22 cellular contexts compared by ENCODE assay signal in genomic region chr3:116852801-116853200, GRCh38.
DNase-seq lines count a peak whose midpoint lies in the region; ATAC-seq, FAIRE-seq and TF ChIP-seq lines count a peak whose summit lies in the region.
"Had no signal": no experiment of that assay in that cellular context is flagged by ENCODE, and none has a peak within 500 bp of the region (broad histone marks: within the 10 kb centered on the region; RNA-seq: fewer than 3 reads in every experiment).

No MANE protein-coding gene starts in this region.

- CTCF ChIA-PET in H1 (lab: Charles Lee; ENCODE audit: partially characterized antibody), result interaction anchor here (1.0 to 4.1 kb wide), 3 partner anchors 12 to 148 kb away, joined by 3 to 16 read pairs (median 4); no protein-coding TSS in a partner anchor

- H4K8ac ChIP-seq in H9 (replicated peaks; ENCODE audit: insufficient read length, low read depth, low read length) (no peak overlapping the region), H1 (ENCODE audit: extremely low read depth, insufficient read depth, low read length) (no peak overlapping the region), neuronal stem cell (ENCODE audit: low read depth, low read length) (no peak overlapping the region)

- H2AK5ac ChIP-seq in H9 (ENCODE audit: insufficient read length, low read length), result no peak overlapping the region
- H2AK5ac ChIP-seq in H1 (ENCODE audit: low read depth, low read length), result no peak overlapping the region
- no peak overlapping the region for H2AK5ac ChIP-seq in neuronal stem cell (ENCODE audit: low read depth, low read length)

- H3K4me2 ChIP-seq in H9 (ENCODE audit: insufficient read depth, insufficient read length, low read length) (no peak overlapping the region), H1 (ENCODE audit: insufficient read depth in 1 of 2, low read depth in 2 of 2, low read length in 2 of 2) (no peak overlapping the region), neuronal stem cell (ENCODE audit: insufficient read depth, low read length, poor library complexity, severe bottlenecking) (no peak overlapping the region)
- H3K4me2 ChIP-seq: A549; BLaER1 treated with 17β-estradiol and CSF1 and Interleukin-3, amounts not matched to agents 10 nM and 100 nM had no signal

- H3K79me2 ChIP-seq in H9 (ENCODE audit: insufficient read depth, low read length), result no peaks in the 10 kb centered on the region
- no peaks in the 10 kb centered on the region for H3K79me2 ChIP-seq in H1 (ENCODE audit: control insufficient read depth in 1 of 2, insufficient read depth in 2 of 2, low read length in 2 of 2)

- ATAC-seq in GM21367 (IDR thresholded peaks at IDR 0.05; ENCODE audit: unreplicated experiment), result no peak
- ATAC-seq: A549; CD8-positive, alpha-beta T cell had no signal

- intact Hi-C loops in posterior vena cava (cut with DNase I), result loop anchor here in 1 of 2 donors (1.0 kb wide), 1 partner anchor 18 kb away; no protein-coding TSS in a partner anchor
- intact Hi-C loops in activated T-helper 2 cell treated with anti-CD3 and anti-CD28 coated beads, Interferon-gamma antibody, Interleukin-2, Interleukin-4, amounts not matched to agents 10 μg/mL and 5 μg/mL and 100 μg/mL, durations not matched to agents 14 hours and 24 hours and 36 hours (cut with micrococcal nuclease), result no loop called here

- H3K4me3 ChIP-seq in H1 (ENCODE audit: extremely low read depth in 1 of 4, insufficient read depth in 2 of 4, low read depth in 3 of 4, low read length in 4 of 4), result no peak overlapping the region
- H3K4me3 ChIP-seq in neuronal stem cell (ENCODE audit: low read length in 2 of 2), result no peak overlapping the region
- H3K4me3 ChIP-seq: A549; BLaER1 treated with 17β-estradiol and CSF1 and Interleukin-3, amounts not matched to agents 10 nM and 100 nM had no signal

- H3K27me3 Mint-ChIP-seq in H9 (ENCODE audit: low read depth), result no peaks in the 10 kb centered on the region
- H3K27me3 Mint-ChIP-seq in activated T-helper 2 cell treated with anti-CD3 and anti-CD28 coated beads, Interferon-gamma antibody, Interleukin-2, Interleukin-4, amounts not matched to agents 10 μg/mL and 5 μg/mL and 100 μg/mL, durations not matched to agents 14 hours and 24 hours and 36 hours (ENCODE audit: low read depth), result no peaks in the 10 kb centered on the region
- H3K27me3 Mint-ChIP-seq: CD4-positive, alpha-beta T cell had no signal

- H3K27ac ChIP-seq in H9 (ENCODE audit: insufficient read length, low read depth, low read length) (no peak overlapping the region), H1 (ENCODE audit: low read depth, low read length) (no peak overlapping the region), neuronal stem cell (replicated peaks; ENCODE audit: low read length) (no peak overlapping the region)
- H3K27ac ChIP-seq: 22Rv1; A549; BLaER1 treated with 17β-estradiol and CSF1 and Interleukin-3, amounts not matched to agents 10 nM and 100 nM; C4-2B had no signal

- TF ChIP-seq EP300 in H1 (IDR thresholded peaks at IDR 0.05; ENCODE audit: borderline replicate concordance in 1 of 2, low read depth in 2 of 2, low read length in 2 of 2), result no peak

- H4K91ac ChIP-seq in H9 (ENCODE audit: insufficient read length, low read depth, low read length) (no peak overlapping the region), H1 (replicated peaks; ENCODE audit: insufficient read length, low read length) (no peak overlapping the region), neuronal stem cell (ENCODE audit: low read depth, low read length, poor library complexity) (no peak overlapping the region)

- H3K23me2 ChIP-seq in H9 (ENCODE audit: insufficient read length, low read depth, low read length, poor library complexity, severe bottlenecking) (no peaks in the 10 kb centered on the region), H1 (ENCODE audit: low read depth, low read length) (no peaks in the 10 kb centered on the region)

- no peak for FAIRE-seq in H1 (lab: Jason Lieb, UNC)
- FAIRE-seq: A549, D721Med, G401.6, GM12891, GM19239 had no signal

- no peak for TF ChIP-seq POLR2A in H1 (IDR thresholded peaks at IDR 0.05; ENCODE audit: control extremely low read depth in 1 of 2, low read depth in 2 of 2, low read length in 2 of 2)

- H3K14ac ChIP-seq in H9 (ENCODE audit: insufficient read depth, low read length) (no peak overlapping the region), H1 (ENCODE audit: insufficient read length) (no peak overlapping the region), neuronal stem cell (ENCODE audit: low read length) (no peak overlapping the region)

- H3K4me1 Mint-ChIP-seq in H9, result peaks cover 41 to 54% of the 10 kb centered on the region in 2 experiments
- H3K4me1 Mint-ChIP-seq in activated T-helper 2 cell treated with anti-CD3 and anti-CD28 coated beads, Interferon-gamma antibody, Interleukin-2, Interleukin-4, amounts not matched to agents 10 μg/mL and 5 μg/mL and 100 μg/mL, durations not matched to agents 14 hours and 24 hours and 36 hours (ENCODE audit: low read depth), result no peaks in the 10 kb centered on the region
- H3K4me1 Mint-ChIP-seq: B cell had no signal

- H3T11ph ChIP-seq in H9 (ENCODE audit: low read length), result no peak overlapping the region

- H3K56ac ChIP-seq in H9 (ENCODE audit: insufficient read length, low read depth, low read length) (no peak overlapping the region), H1 (replicated peaks; ENCODE audit: insufficient read length, low read depth, low read length) (no peak overlapping the region)

- H3K9me3 Mint-ChIP-seq in H9, result peaks cover 11 to 12% of the 10 kb centered on the region in 2 experiments
- no peaks in the 10 kb centered on the region for H3K9me3 Mint-ChIP-seq in activated T-helper 2 cell treated with anti-CD3 and anti-CD28 coated beads, Interferon-gamma antibody, Interleukin-2, Interleukin-4, amounts not matched to agents 10 μg/mL and 5 μg/mL and 100 μg/mL, durations not matched to agents 14 hours and 24 hours and 36 hours
- H3K9me3 Mint-ChIP-seq: CD8-positive, alpha-beta T cell had no signal

- no peak overlapping the region for H2BK12ac ChIP-seq in H9 (ENCODE audit: insufficient read length, low read depth, low read length)
- peak overlapping the region; percentile 4; the same call in 1 of the 2 replicates for H2BK12ac ChIP-seq in H1 (ENCODE audit: low read depth, low read length)
- no peak overlapping the region for H2BK12ac ChIP-seq in neuronal stem cell (ENCODE audit: low read length)

- H3K4me1 ChIP-seq in H9 (ENCODE audit: insufficient read depth, low read length) (peaks cover 10% of the 10 kb centered on the region), H1 (replicated peaks in 1 of 4; ENCODE audit: control insufficient read depth in 3 of 4, insufficient read depth in 4 of 4, low read length in 3 of 4) (peaks cover 0 to 9% (median 6%) of the 10 kb centered on the region in 4 experiments; a peak in 4 of 7 replicates), neuronal stem cell (ENCODE audit: control insufficient read depth in 2 of 2, insufficient read depth in 1 of 2, low read depth in 1 of 2, low read length in 2 of 2) (peaks cover 0 to 7% of the 10 kb centered on the region in 2 donors)
- H3K4me1 ChIP-seq: A549, Caco-2 had no signal

- H3K9ac ChIP-seq in H9 (ENCODE audit: extremely low read depth, insufficient read length, low read length) (no peak overlapping the region), H1 (replicated peaks in 1 of 4; ENCODE audit: extremely low read depth in 1 of 4, low read depth in 3 of 4, low read length in 3 of 4) (no peak overlapping the region), neuronal stem cell (ENCODE audit: low read depth, low read length, poor library complexity) (no peak overlapping the region)
- H3K9ac ChIP-seq: BLaER1 treated with 17β-estradiol and CSF1 and Interleukin-3, amounts not matched to agents 10 nM and 100 nM had no signal

- H2BK15ac ChIP-seq in H9 (ENCODE audit: low read depth, low read length) (no peak overlapping the region), H1 (ENCODE audit: low read length) (no peak overlapping the region), neuronal stem cell (ENCODE audit: low read length) (no peak overlapping the region)

- H3K9me3 ChIP-seq in H9 (ENCODE audit: control insufficient read depth, low read depth, low read length) (no peaks in the 10 kb centered on the region), H1 (ENCODE audit: insufficient read depth in 2 of 2, low read depth in 1 of 2, low read length in 1 of 2) (peaks cover 0 to 4% of the 10 kb centered on the region in 2 experiments; a peak in 1 of 4 replicates), neuronal stem cell (replicated peaks in 1 of 2; ENCODE audit: control insufficient read depth in 2 of 2, insufficient read depth in 1 of 2, low read depth in 1 of 2, low read length in 2 of 2) (no peaks in the 10 kb centered on the region)
- H3K9me3 ChIP-seq: A549, Caco-2 had no signal

- no peaks in the 10 kb centered on the region for H3K79me1 ChIP-seq in H9 (ENCODE audit: insufficient read depth, low read depth, low read length, poor library complexity, severe bottlenecking)
- no peaks in the 10 kb centered on the region for H3K79me1 ChIP-seq in H1 (ENCODE audit: low read depth, low read length)
- H3K79me1 ChIP-seq in neuronal stem cell (ENCODE audit: low read depth, low read length), result no peaks in the 10 kb centered on the region

- H2BK20ac ChIP-seq in H9 (ENCODE audit: low read depth, low read length, poor library complexity, severe bottlenecking), result no peak overlapping the region
- peak overlapping the region; percentile 4; the same call in 1 of the 2 replicates for H2BK20ac ChIP-seq in H1 (ENCODE audit: low read length)

- H3K36me3 ChIP-seq in H1 (ENCODE audit: control insufficient read depth in 2 of 4, insufficient read depth in 4 of 4, low read length in 3 of 4) (peaks cover 0 to 6% (median 2%) of the 10 kb centered on the region in 4 experiments; a peak in 2 of 8 replicates), neuronal stem cell (replicated peaks in 1 of 2; ENCODE audit: control insufficient read depth in 2 of 2, insufficient read depth in 2 of 2, low read length in 2 of 2) (no peaks in the 10 kb centered on the region)
- H3K36me3 ChIP-seq: BLaER1 treated with 17β-estradiol and CSF1 and Interleukin-3, amounts not matched to agents 10 nM and 100 nM had no signal

- H4K5ac ChIP-seq in H9 (ENCODE audit: insufficient read length, low read depth, low read length) (no peak overlapping the region), H1 (ENCODE audit: insufficient read length, low read depth, low read length) (no peak overlapping the region)

- H2BK5ac ChIP-seq in H9 (ENCODE audit: insufficient read length, low read length) (no peak overlapping the region), H1 (ENCODE audit: low read depth, low read length) (no peak overlapping the region), neuronal stem cell (ENCODE audit: low read length) (no peak overlapping the region)

- peaks cover 11 to 14% (median 12%) of the 10 kb centered on the region in 3 experiments for H3K36me3 Mint-ChIP-seq in H9 (ENCODE audit: insufficient read depth in 1 of 3, low read depth in 3 of 3)
- no peaks in the 10 kb centered on the region for H3K36me3 Mint-ChIP-seq in activated T-helper 2 cell treated with anti-CD3 and anti-CD28 coated beads, Interferon-gamma antibody, Interleukin-2, Interleukin-4, amounts not matched to agents 10 μg/mL and 5 μg/mL and 100 μg/mL, durations not matched to agents 14 hours and 24 hours and 36 hours (ENCODE audit: low read depth)
- H3K36me3 Mint-ChIP-seq: CD8-positive, alpha-beta T cell had no signal

- H3K18ac ChIP-seq in H9 (ENCODE audit: insufficient read length, low read depth, low read length) (no peak overlapping the region), H1 (ENCODE audit: extremely low read depth, low read length) (no peak overlapping the region; the same call in 1 of the 2 replicates), neuronal stem cell (ENCODE audit: low read length) (no peak overlapping the region)

- H2AFZ ChIP-seq in H9 (ENCODE audit: low read length) (no peak overlapping the region), H1 (ENCODE audit: low read length) (peak overlapping the region; percentile 82), neuronal stem cell (ENCODE audit: low read length) (peak overlapping the region; percentile 66)

- DNase-seq in H9 (no peak), H1 (ENCODE audit: low read depth in 1 of 2, low spot score in 2 of 2) (no peak), neuronal stem cell (ENCODE audit: low spot score) (no peak), posterior vena cava (ENCODE audit: low spot score) (no peak)
- no peak for DNase-seq in activated T-helper 2 cell treated with anti-CD3 and anti-CD28 coated beads, Interferon-gamma antibody, Interleukin-2, Interleukin-4, amounts not matched to agents 10 μg/mL and 5 μg/mL and 100 μg/mL, durations not matched to agents 14 hours and 24 hours and 36 hours (ENCODE audit: low spot score)
- DNase-seq: AML-193; Caco-2; Calu3; CD4-positive, alpha-beta T cell; CD8-positive, alpha-beta T cell; DMS79 treated with DMSO at 0.1 percent for 48 hours; GF-D8 had no signal

- peak overlapping the region in 2 of 3 experiments; percentile 55 to 85; a peak in 5 of 7 replicates for H3K27ac Mint-ChIP-seq in H9
- H3K27ac Mint-ChIP-seq in activated T-helper 2 cell treated with anti-CD3 and anti-CD28 coated beads, Interferon-gamma antibody, Interleukin-2, Interleukin-4, amounts not matched to agents 10 μg/mL and 5 μg/mL and 100 μg/mL, durations not matched to agents 14 hours and 24 hours and 36 hours, result no peak overlapping the region
- H3K27ac Mint-ChIP-seq: B cell; CD4-positive, alpha-beta T cell; CD8-positive, alpha-beta T cell had no signal

- TF ChIP-seq CTCF in H9 (conservative IDR thresholded peaks at IDR 0.05), result no peak
- no peak for TF ChIP-seq CTCF in H1 (IDR thresholded peaks at IDR 0.05; ENCODE audit: control extremely low read depth in 1 of 3, insufficient read depth in 1 of 3, low read depth in 1 of 3, low read length in 3 of 3)

- WGBS in H9 (ENCODE audit: extremely low coverage, insufficient read length, low lambda C conversion rate), result no CpG with 5 or more reads among the region's 5 CpGs
- 86% methylated on average over 5 of the region's 5 CpGs; no CpG with 5 or more reads in 1 of the 2 experiments for WGBS in H1 (ENCODE audit: extremely low coverage in 1 of 2, insufficient coverage in 1 of 2, insufficient read length in 1 of 2, insufficient replicate concordance in 2 of 2, low coverage in 1 of 2, low lambda C conversion rate in 2 of 2, missing lambda C conversion rate in 1 of 2), 2 experiments
- WGBS in neuronal stem cell (ENCODE audit: extremely low coverage in 2 of 2, insufficient read length in 2 of 2, insufficient replicate concordance in 1 of 2), 2 donors, result no CpG with 5 or more reads among the region's 5 CpGs

- H3K23ac ChIP-seq in H9 (ENCODE audit: insufficient read length, low read depth, low read length), result no peak overlapping the region
- no peak overlapping the region for H3K23ac ChIP-seq in H1 (ENCODE audit: insufficient read length)
- H3K23ac ChIP-seq in neuronal stem cell (ENCODE audit: low read depth, low read length, poor library complexity), result no peak overlapping the region

- H3K4ac ChIP-seq in H9 (ENCODE audit: low read depth, low read length) (no peak overlapping the region), H1 (replicated peaks; ENCODE audit: insufficient read length, low read depth, low read length) (peak overlapping the region; percentile 69), neuronal stem cell (ENCODE audit: low read length) (no peak overlapping the region)

- H3K27me3 ChIP-seq in H9 (ENCODE audit: insufficient read depth, low read length), result no peaks in the 10 kb centered on the region
- peaks cover 0 to 1% (median 0%) of the 10 kb centered on the region in 4 experiments; a peak in 1 of 7 replicates for H3K27me3 ChIP-seq in H1 (replicated peaks in 1 of 4; ENCODE audit: control insufficient read depth in 3 of 4, extremely low read depth in 1 of 4, insufficient read depth in 3 of 4, low read length in 3 of 4)
- no peaks in the 10 kb centered on the region for H3K27me3 ChIP-seq in neuronal stem cell (ENCODE audit: control insufficient read depth in 3 of 3, insufficient read depth in 3 of 3, low read depth in 1 of 3, low read length in 3 of 3)
- H3K27me3 ChIP-seq: BLaER1 treated with 17β-estradiol and CSF1 and Interleukin-3, amounts not matched to agents 10 nM and 100 nM had no signal

- no peak for TF ChIP-seq RAD21 in H1 (IDR thresholded peaks at IDR 0.05 in 1 of 2, conservative IDR thresholded peaks at IDR 0.05 in 1 of 2; ENCODE audit: low read depth in 2 of 2, low read length in 2 of 2)

- H2BK120ac ChIP-seq in H9 (ENCODE audit: low read depth, low read length, poor library complexity, severe bottlenecking) (no peak overlapping the region), H1 (replicated peaks; ENCODE audit: low read depth, low read length) (no peak overlapping the region), neuronal stem cell (ENCODE audit: low read depth, low read length) (no peak overlapping the region)

- POLR2A ChIA-PET in H1 (lab: Charles Lee; ENCODE audit: partially characterized antibody), result no interaction called here

- H3K4me3 Mint-ChIP-seq in H9, result no peak overlapping the region
- H3K4me3 Mint-ChIP-seq in activated T-helper 2 cell treated with anti-CD3 and anti-CD28 coated beads, Interferon-gamma antibody, Interleukin-2, Interleukin-4, amounts not matched to agents 10 μg/mL and 5 μg/mL and 100 μg/mL, durations not matched to agents 14 hours and 24 hours and 36 hours (ENCODE audit: low read depth), result no peak overlapping the region
- H3K4me3 Mint-ChIP-seq: B cell; CD4-positive, alpha-beta T cell; CD8-positive, alpha-beta T cell had no signal

- no peaks in the 10 kb centered on the region for H4K20me1 ChIP-seq in H9 (ENCODE audit: control insufficient read depth, insufficient read depth, insufficient read length)
- H4K20me1 ChIP-seq in H1 (replicated peaks in 1 of 2; ENCODE audit: control insufficient read depth in 1 of 2, insufficient read depth in 2 of 2, low read length in 2 of 2), result no peaks in the 10 kb centered on the region
- H4K20me1 ChIP-seq: BLaER1 treated with 17β-estradiol and CSF1 and Interleukin-3, amounts not matched to agents 10 nM and 100 nM had no signal
